ENCODE assay signal across 1 cellular context in genomic region chr11:32529994-32530588, GRCh38.
TF ChIP-seq lines count a peak whose summit lies in the region.

No MANE protein-coding gene starts in this region.

TF ChIP-seq in GM12878, 131 proteins besides CTCF, POLR2A, EP300 and RAD21 (continued from another document):
- TF ChIP-seq SKIL (IDR thresholded peaks at IDR 0.05; ENCODE audit: low read depth, poor library complexity, severe bottlenecking) (peak; percentile 73), LARP7 (IDR thresholded peaks at IDR 0.05) (no peak), FOS (IDR thresholded peaks at IDR 0.05; ENCODE audit: borderline replicate concordance, extremely low read depth, insufficient read length) (no peak), BMI1 (IDR thresholded peaks at IDR 0.05; ENCODE audit: borderline replicate concordance) (peak; percentile 30; the same call in 1 of the 2 replicates), ZNF687 (IDR thresholded peaks at IDR 0.05) (peak; percentile 43), PKNOX1 (IDR thresholded peaks at IDR 0.05) (no peak), E2F8 (IDR thresholded peaks at IDR 0.05; ENCODE audit: low read depth, partially characterized antibody) (no peak), NFYA (IDR thresholded peaks at IDR 0.05; ENCODE audit: borderline replicate concordance, low read depth, low read length) (no peak), ZNF24 (IDR thresholded peaks at IDR 0.05) (no peak), SMAD5 (IDR thresholded peaks at IDR 0.05; ENCODE audit: low read depth) (no peak), IRF5 (IDR thresholded peaks at IDR 0.05; ENCODE audit: borderline replicate concordance) (no peak), SIN3A (IDR thresholded peaks at IDR 0.05; ENCODE audit: low read depth, low read length) (no peak), POLR2AphosphoS5 (IDR thresholded peaks at IDR 0.05; ENCODE audit: low read length) (no peak), SREBF1 (IDR thresholded peaks at IDR 0.05; ENCODE audit: low read length) (no peak), NBN (IDR thresholded peaks at IDR 0.05) (peak; percentile 78; the same call in 1 of the 2 replicates), STAT3 (IDR thresholded peaks at IDR 0.05; ENCODE audit: low read depth, low read length) (no peak), KAT2A (conservative IDR thresholded peaks at IDR 0.05; ENCODE audit: control insufficient read depth, low read depth, low read length) (no peak), RELA (IDR thresholded peaks at IDR 0.05; ENCODE audit: borderline replicate concordance, partially characterized antibody) (peak; percentile 37), ELK1 (IDR thresholded peaks at IDR 0.05; ENCODE audit: low read depth, low read length) (no peak), WRNIP1 (IDR thresholded peaks at IDR 0.05; ENCODE audit: borderline replicate concordance, low read depth, low read length) (no peak), HDAC2 (IDR thresholded peaks at IDR 0.05) (no peak), ZNF217 (IDR thresholded peaks at IDR 0.05) (no peak), NR2C1 (IDR thresholded peaks at IDR 0.05) (no peak), SUZ12 (IDR thresholded peaks at IDR 0.05; ENCODE audit: unreplicated experiment) (no peak), RELB (IDR thresholded peaks at IDR 0.05; ENCODE audit: low read depth) (peak; percentile 88), SP1 (IDR thresholded peaks at IDR 0.05; ENCODE audit: low read depth, low read length) (peak; percentile 75), CHD1 (IDR thresholded peaks at IDR 0.05; ENCODE audit: low read depth, low read length) (no peak), ESRRA (IDR thresholded peaks at IDR 0.05; ENCODE audit: low read length) (no peak), IKZF2 (IDR thresholded peaks at IDR 0.05) (peak; percentile 60 to 69), DPF2 (IDR thresholded peaks at IDR 0.05) (peak; percentile 84; the same call in 1 of the 2 replicates), TAF1 (IDR thresholded peaks at IDR 0.05; ENCODE audit: borderline replicate concordance, low read depth, low read length) (no peak), E4F1 (IDR thresholded peaks at IDR 0.05; ENCODE audit: borderline replicate concordance, partially characterized antibody) (no peak), CUX1 (IDR thresholded peaks at IDR 0.05; ENCODE audit: insufficient replicate concordance, low read depth, low read length) (no peak), BHLHE40 (IDR thresholded peaks at IDR 0.05; ENCODE audit: borderline replicate concordance in 1 of 2, low read depth in 2 of 2, low read length in 1 of 2) (peak in 1 of 2 experiments; percentile 11; a peak in 1 of 4 replicates), SRF (IDR thresholded peaks at IDR 0.05; ENCODE audit: low read depth in 2 of 2, low read length in 2 of 2) (no peak), YBX1 (IDR thresholded peaks at IDR 0.05) (0 out of 2 replicates have a peak, but pooled peaks have one; percentile 35), HDGF (IDR thresholded peaks at IDR 0.05) (no peak)
TF ChIP-seq in GM12878: peak in this region for 43.
